Comparison of ENCODE assay signal across 8 cellular contexts in genomic region chr1:65254320-65255087, GRCh38.
DNase-seq lines count a peak whose midpoint lies in the region; ATAC-seq and TF ChIP-seq lines count a peak whose summit lies in the region.

No MANE protein-coding gene starts in this region.

- H3K4me3 ChIP-seq in AG09309 (ENCODE audit: control insufficient read depth, low read depth, low read length) = peak overlapping the region; percentile 62

- peak; percentile 71 for ATAC-seq in GM18870 (IDR thresholded peaks at IDR 0.05; ENCODE audit: unreplicated experiment)
- peak; percentile 95 for ATAC-seq in HG03097 (IDR thresholded peaks at IDR 0.05; ENCODE audit: low FRiP score, unreplicated experiment)

- no peak for TF ChIP-seq CTCF in AG09309 (IDR thresholded peaks at IDR 0.05; ENCODE audit: control insufficient read depth, insufficient read depth, low read depth, low read length, missing control alignments)

- no peak for DNase-seq in AG09309 (ENCODE audit: low read depth)
- peak; percentile 57 for DNase-seq in NCI-H2196 treated with DMSO at 0.1 percent for 48 hours (lab: John Stamatoyannopoulos, UW; ENCODE audit: unreplicated experiment)
- peak; percentile 82 for DNase-seq in activated CD4-positive, CD25-positive, alpha-beta regulatory T cell treated with anti-CD3 and anti-CD28 coated beads, Interleukin-2, amount 50 U/mL, for 72 hours
- DNase-seq in cerebellar cortex (ENCODE audit: low spot score) = peak; percentile 69
- DNase-seq in left kidney (ENCODE audit: low read depth, low spot score) = peak; percentile 93
- DNase-seq in stimulated activated CD4-positive, alpha-beta T cell treated with anti-CD3 and anti-CD28 coated beads, Interleukin-2, amount 100 ng/mL, for 24 hours = peak; percentile 84 to 89
